9 cellular contexts compared by ENCODE assay signal in genomic region chr6:136647363-136647763, GRCh38.
DNase-seq lines count a peak whose midpoint lies in the region; ATAC-seq and TF ChIP-seq lines count a peak whose summit lies in the region.
"Had no signal": no experiment of that assay in that cellular context is flagged by ENCODE, and none has a peak within 500 bp of the region (broad histone marks: within the 10 kb centered on the region; RNA-seq: fewer than 3 reads in every experiment).

No MANE protein-coding gene starts in this region.

- H3K27ac ChIP-seq in stomach, result peak overlapping the region; percentile 54 to 81 (median 68)
- H3K27ac ChIP-seq: C4-2B had no signal

- DNase-seq in activated CD8-positive, alpha-beta memory T cell treated with anti-CD3 and anti-CD28 coated beads for 24 hours, result peak; percentile 57
- no peak for DNase-seq in activated CD8-positive, alpha-beta memory T cell treated with anti-CD3 and anti-CD28 coated beads, Interleukin-2, amount 50 U/mL, for 48 hours
- DNase-seq in activated T-cell treated with anti-CD3 and anti-CD28 coated beads, Interleukin-2, amount 50 U/mL, for 48 hours, result peak; percentile 37 to 40
- DNase-seq in immature natural killer cell, result peak; percentile 54 to 60 (median 56)
- peak; percentile 41 for DNase-seq in stomach
- no peak for DNase-seq in NCI-H748 treated with DMSO at 0.1 percent for 48 hours (lab: John Stamatoyannopoulos, UW)
- DNase-seq in inferior parietal cortex (ENCODE audit: extremely low spot score), result no peak

- H3K27ac Mint-ChIP-seq in immature natural killer cell, result no peak overlapping the region

- H3K27me3 ChIP-seq in stomach, result no peaks in the 10 kb centered on the region

- intact Hi-C loops in stomach (cut with DNase I; ENCODE audit: low total_unique reads), result loop anchor here (10.0 kb wide), 1 partner anchor 67 kb away; no protein-coding TSS in a partner anchor

- no peak for TF ChIP-seq POLR2A in stomach (IDR thresholded peaks at IDR 0.05)

- H3K36me3 ChIP-seq in stomach, result peaks cover 0 to 36% (median 16%) of the 10 kb centered on the region in 4 donors

- 24 to 33% (median 28%) methylated on average over 8 of the region's 8 CpGs for WGBS in stomach, 5 donors

- H3K9me3 Mint-ChIP-seq in immature natural killer cell, result no peaks in the 10 kb centered on the region

- TF ChIP-seq CTCF in stomach (IDR thresholded peaks at IDR 0.05), result no peak

- H3K4me3 Mint-ChIP-seq in immature natural killer cell, result no peak overlapping the region

- peaks cover 11 to 44% (median 32%) of the 10 kb centered on the region in 4 donors for H3K4me1 ChIP-seq in stomach

- no peak for TF ChIP-seq EP300 in stomach (IDR thresholded peaks at IDR 0.05)

- peak; percentile 90 for ATAC-seq in HG03342 (IDR thresholded peaks at IDR 0.05; ENCODE audit: unreplicated experiment)

- H3K4me1 Mint-ChIP-seq in immature natural killer cell, result peaks cover 0 to 2% of the 10 kb centered on the region in 2 donors

- no peaks in the 10 kb centered on the region for H3K27me3 Mint-ChIP-seq in immature natural killer cell (ENCODE audit: low read depth in 3 of 3)

- peak overlapping the region in 2 of 4 donors; percentile 2 to 8 for H3K4me3 ChIP-seq in stomach

- H3K36me3 Mint-ChIP-seq in immature natural killer cell, result peaks cover 0 to 3% (median 0%) of the 10 kb centered on the region in 3 donors

- H3K9me3 ChIP-seq in stomach, result no peaks in the 10 kb centered on the region

Comparison
In these comparisons a context has a peak if more than half of its experiments do, and no peak if none do; other contexts are left out.
1. DNase-seq: peak in activated CD8-positive, alpha-beta memory T cell treated with anti-CD3 and anti-CD28 coated beads for 24 hours (single experiment), activated T-cell treated with anti-CD3 and anti-CD28 coated beads, Interleukin-2, amount 50 U/mL, for 48 hours (2 of 2), immature natural killer cell (3 of 3) and stomach (single experiment); none in activated CD8-positive, alpha-beta memory T cell treated with anti-CD3 and anti-CD28 coated beads, Interleukin-2, amount 50 U/mL, for 48 hours (single experiment), NCI-H748 treated with DMSO at 0.1 percent for 48 hours (single experiment) and inferior parietal cortex (single experiment).